ENCODE assay signal across 26 cellular contexts in the genomic region with DNA sequence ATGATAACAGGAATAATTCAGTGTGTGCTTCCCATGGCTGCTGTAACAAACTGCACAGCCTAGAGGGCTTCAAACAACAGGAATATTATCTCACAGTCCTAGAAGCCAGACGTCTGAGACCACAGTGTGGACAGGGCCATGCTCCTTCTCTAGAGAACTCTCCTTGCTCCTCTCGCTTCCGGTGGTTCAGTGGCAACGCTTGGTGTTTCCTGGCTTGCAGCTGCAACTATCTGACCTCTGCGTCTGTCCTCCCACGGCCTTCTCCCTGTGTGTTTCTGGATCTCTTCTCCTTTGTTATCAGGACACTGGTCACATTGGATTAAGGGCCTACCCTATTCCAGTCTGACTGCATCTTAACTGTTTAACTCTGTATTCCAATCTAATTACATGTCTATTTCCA.
DNase-seq lines count a peak whose midpoint lies in the region; ATAC-seq, FAIRE-seq and TF ChIP-seq lines count a peak whose summit lies in the region.
"Had no signal": no experiment of that assay in that cellular context is flagged by ENCODE, and none has a peak within 500 bp of the region (broad histone marks: within the 10 kb centered on the region; RNA-seq: fewer than 3 reads in every experiment).

No MANE protein-coding gene starts in this region.

- TF ChIP-seq CTCF in liver (IDR thresholded peaks at IDR 0.05; ENCODE audit: low read depth, low read length, missing input control) (no peak), HepG2 (CRISPR knock-in tag; IDR thresholded peaks at IDR 0.05) (no peak), heart left ventricle (IDR thresholded peaks at IDR 0.05) (no peak)

- intact Hi-C loops in HepG2 (cut with micrococcal nuclease; ENCODE audit: unreplicated experiment) (no loop called here), heart left ventricle (cut with DNase I) (no loop called here)

- no peak overlapping the region for H3K14ac ChIP-seq in mesenchymal stem cell (ENCODE audit: low read length in 2 of 2)

- H2BK120ac ChIP-seq in mesenchymal stem cell (ENCODE audit: low read depth, low read length), result no peak overlapping the region

- H3K36me3 ChIP-seq in liver (ENCODE audit: control insufficient read depth in 4 of 4, insufficient read depth in 3 of 4, low read depth in 1 of 4, low read length in 3 of 4) (no peaks in the 10 kb centered on the region), HepG2 (replicated peaks in 1 of 2; ENCODE audit: control insufficient read depth in 1 of 2, insufficient read depth in 2 of 2, low read length in 2 of 2) (no peaks in the 10 kb centered on the region), heart left ventricle (no peaks in the 10 kb centered on the region), mesenchymal stem cell (ENCODE audit: control insufficient read depth in 1 of 2, insufficient read depth in 2 of 2, low read depth in 1 of 2, low read length in 2 of 2) (no peaks in the 10 kb centered on the region)
- H3K36me3 ChIP-seq: neutrophil, Peyer's patch, thoracic aorta, uterus had no signal

- TF ChIP-seq EP300 in HepG2 (IDR thresholded peaks at IDR 0.05; ENCODE audit: low read depth in 2 of 2, low read length in 2 of 2) (no peak), HepG2 (CRISPR knock-in tag; IDR thresholded peaks at IDR 0.05; ENCODE audit: borderline replicate concordance) (no peak)

- TF ChIP-seq POLR2A in HepG2 (IDR thresholded peaks at IDR 0.05; ENCODE audit: insufficient read depth in 1 of 2, low read depth in 2 of 2, low read length in 2 of 2) (no peak), heart left ventricle (IDR thresholded peaks at IDR 0.05) (no peak)

- H4K20me1 ChIP-seq in HepG2 (ENCODE audit: insufficient read depth, low read length), result no peaks in the 10 kb centered on the region

- H3K27ac ChIP-seq in liver (ENCODE audit: low read depth in 1 of 2, low read length in 2 of 2), result no peak overlapping the region
- H3K27ac ChIP-seq in HepG2 (ENCODE audit: extremely low read length, insufficient read depth, low read length), result no peak overlapping the region
- no peak overlapping the region for H3K27ac ChIP-seq in heart left ventricle
- H3K27ac ChIP-seq in mesenchymal stem cell (ENCODE audit: low read length, poor library complexity, severe bottlenecking), result no peak overlapping the region
- H3K27ac ChIP-seq: dorsolateral prefrontal cortex, neutrophil, Peyer's patch, thoracic aorta, uterus had no signal

- FAIRE-seq in HepG2 (lab: Jason Lieb, UNC), result no peak
- FAIRE-seq: A204.1, endothelial cell of umbilical vein, GM12878, keratinocyte had no signal

- no peak overlapping the region for H2BK5ac ChIP-seq in mesenchymal stem cell (ENCODE audit: low read depth, low read length, poor library complexity, severe bottlenecking)

- H3K4me2 ChIP-seq in HepG2 (ENCODE audit: low read depth, low read length), result no peak overlapping the region
- no peak overlapping the region for H3K4me2 ChIP-seq in mesenchymal stem cell (ENCODE audit: low read length, poor library complexity, severe bottlenecking)

- H2AK5ac ChIP-seq in mesenchymal stem cell (ENCODE audit: low read length, severe bottlenecking), result no peak overlapping the region

- H3K79me2 ChIP-seq in HepG2 (ENCODE audit: insufficient read depth, low read length), result no peaks in the 10 kb centered on the region

- no peak overlapping the region for H4K8ac ChIP-seq in mesenchymal stem cell (ENCODE audit: low read length)

- H2BK12ac ChIP-seq in mesenchymal stem cell (ENCODE audit: low read length in 2 of 2), result no peak overlapping the region

- H3K9me3 ChIP-seq in liver (ENCODE audit: control insufficient read depth in 4 of 4, low read length in 3 of 4) (no peaks in the 10 kb centered on the region), HepG2 (ENCODE audit: low read length) (no peaks in the 10 kb centered on the region), heart left ventricle (peaks cover 0 to 8% (median 0%) of the 10 kb centered on the region in 12 donors), mesenchymal stem cell (ENCODE audit: control insufficient read depth, low read length) (peaks cover under 1% of the 10 kb centered on the region)
- H3K9me3 ChIP-seq: neutrophil, Peyer's patch, uterus had no signal

- TF ChIP-seq RAD21 in liver (IDR thresholded peaks at IDR 0.05), result no peak
- no peak for TF ChIP-seq RAD21 in HepG2 (CRISPR knock-in tag; IDR thresholded peaks at IDR 0.05)

- CTCF ChIA-PET in HepG2 (lab: Yijun Ruan, JAX; ENCODE audit: low intra/inter-chr PET ratio, low total read pairs), result no interaction called here

- H3K9ac ChIP-seq in liver (ENCODE audit: low read depth in 1 of 2, low read length in 2 of 2) (no peak overlapping the region), HepG2 (ENCODE audit: insufficient read depth, low read depth, low read length) (no peak overlapping the region), mesenchymal stem cell (ENCODE audit: low read length) (no peak overlapping the region)

- DNase-seq in HepG2 (ENCODE audit: low spot score), result no peak
- DNase-seq in heart left ventricle, result peak in 3 of 5 donors; percentile 16 to 46 (median 37)
- no peak for DNase-seq in mesenchymal stem cell
- no peak for DNase-seq in NCI-H345 treated with DMSO at 0.1 percent for 48 hours (lab: John Stamatoyannopoulos, UW; ENCODE audit: unreplicated experiment)
- no peak for DNase-seq in effector CD8-positive, alpha-beta T cell (lab: John Stamatoyannopoulos, UW)
- DNase-seq: activated CD4-positive, alpha-beta memory T cell treated with anti-CD3 and anti-CD28 coated beads, Interleukin-2, amount 10 ng/mL, durations not matched to agents 7 days and 5 days; activated CD8-positive, alpha-beta memory T cell treated with anti-CD3 and anti-CD28 coated beads, Interleukin-2, amount 50 U/mL, for 48 hours; AML-193; aorta; CD4-positive, alpha-beta T cell; cerebellar nuclear complex; dorsolateral prefrontal cortex; NCI-H1092 treated with DMSO at 0.1 percent for 48 hours; NCI-H187 treated with DMSO at 0.1 percent for 48 hours; Peyer's patch; stimulated activated naive CD8-positive, alpha-beta T cell treated with anti-CD3 and anti-CD28 coated beads, Interleukin-15, Interleukin-2, amounts not matched to agents 100 U/mL and 50 U/mL, for 24 hours; uterus had no signal

- no peak overlapping the region for H3K23ac ChIP-seq in mesenchymal stem cell (ENCODE audit: low read length in 2 of 2)

- POLR2A ChIA-PET in HepG2 (lab: Yijun Ruan, JAX), result no interaction called here

- no peak overlapping the region for H3K4me3 ChIP-seq in liver (ENCODE audit: low read depth in 1 of 3, low read length in 3 of 3)
- no peak overlapping the region for H3K4me3 ChIP-seq in HepG2 (replicated peaks in 1 of 3; ENCODE audit: insufficient read depth in 1 of 3, low read depth in 2 of 3, low read length in 3 of 3)
- H3K4me3 ChIP-seq in heart left ventricle, result no peak overlapping the region
- H3K4me3 ChIP-seq in mesenchymal stem cell (ENCODE audit: insufficient read depth in 1 of 2, low read depth in 1 of 2, low read length in 2 of 2), result no peak overlapping the region
- H3K4me3 ChIP-seq: dorsolateral prefrontal cortex, GM12878, Peyer's patch, thoracic aorta, uterus had no signal

- H2BK15ac ChIP-seq in mesenchymal stem cell (ENCODE audit: low read depth, poor library complexity, severe bottlenecking), result no peak overlapping the region

- in situ Hi-C loops in HepG2 (cut with HindIII; ENCODE audit: extremely low pct_ligation_motif_present, low pct_unique_long_range_greater_than_20kb), result no loop called here

- no peaks in the 10 kb centered on the region for H3K79me1 ChIP-seq in mesenchymal stem cell (replicated peaks; ENCODE audit: low read length, poor library complexity, severe bottlenecking)

- H3K27me3 ChIP-seq in liver (ENCODE audit: control insufficient read depth in 4 of 4, insufficient read depth in 4 of 4, low read length in 3 of 4) (no peaks in the 10 kb centered on the region), HepG2 (ENCODE audit: control insufficient read depth in 1 of 2, insufficient read depth in 2 of 2, low read length in 2 of 2) (no peaks in the 10 kb centered on the region), heart left ventricle (no peaks in the 10 kb centered on the region), mesenchymal stem cell (ENCODE audit: control insufficient read depth in 1 of 2, insufficient read depth in 1 of 2, low read length in 2 of 2) (no peaks in the 10 kb centered on the region)
- H3K27me3 ChIP-seq: neutrophil, Peyer's patch, uterus had no signal

- H3K18ac ChIP-seq in mesenchymal stem cell (ENCODE audit: low read depth in 1 of 2, low read length in 2 of 2), result no peak overlapping the region

- H3K4ac ChIP-seq in mesenchymal stem cell (ENCODE audit: low read depth in 1 of 2, low read length in 2 of 2), result no peak overlapping the region

- no peak overlapping the region for H4K91ac ChIP-seq in mesenchymal stem cell (ENCODE audit: low read length)

- no peak for ATAC-seq in HepG2
- peak in 3 of 4 donors; percentile 61 to 76 (median 65) for ATAC-seq in heart left ventricle
- no peak for ATAC-seq in GM21515 (IDR thresholded peaks at IDR 0.05; ENCODE audit: unreplicated experiment)
- no peak for ATAC-seq in HG02571 (IDR thresholded peaks at IDR 0.05; ENCODE audit: unreplicated experiment)
- ATAC-seq: GM12878; stimulated activated naive CD8-positive, alpha-beta T cell treated with anti-CD3 and anti-CD28 coated beads, Interleukin-15, Interleukin-2, amounts not matched to agents 100 U/mL and 50 U/mL, for 24 hours had no signal

- no TSS peak for BruUV-seq in HepG2 (replicated peaks; lab: Mats Ljungman, UMichigan)

- WGBS in liver, result 76% methylated on average over 6 of the region's 6 CpGs
- WGBS in HepG2 (ENCODE audit: low lambda C conversion rate), result 59% methylated on average over 6 of the region's 6 CpGs
- WGBS in heart left ventricle, 4 donors, result 15 to 30% (median 19%) methylated on average over 6 of the region's 6 CpGs
- WGBS in mesenchymal stem cell, result 62% methylated on average over 6 of the region's 6 CpGs

- H2AFZ ChIP-seq in HepG2 (ENCODE audit: low read length) (no peak overlapping the region), mesenchymal stem cell (ENCODE audit: low read depth, low read length) (peak overlapping the region; percentile 18)

- H3K4me1 ChIP-seq in liver (ENCODE audit: control insufficient read depth in 4 of 4, insufficient read depth in 4 of 4, low read length in 3 of 4), result peaks cover 0 to 3% (median 0%) of the 10 kb centered on the region in 4 donors
- H3K4me1 ChIP-seq in HepG2 (ENCODE audit: insufficient read depth, low read length), result no peaks in the 10 kb centered on the region
- H3K4me1 ChIP-seq in heart left ventricle, result peaks cover 0 to 7% (median 0%) of the 10 kb centered on the region in 12 donors
- H3K4me1 ChIP-seq in mesenchymal stem cell (ENCODE audit: control insufficient read depth, insufficient read depth, low read depth, low read length), result peaks cover 3% of the 10 kb centered on the region
- H3K4me1 ChIP-seq: Peyer's patch, uterus had no signal

TF ChIP-seq in liver, 16 proteins besides CTCF, POLR2A, EP300 and RAD21 (continues in another document):
- TF ChIP-seq RXRA (IDR thresholded peaks at IDR 0.05) (peak in 1 of 2 donors; percentile 23), HNF4G (IDR thresholded peaks at IDR 0.05) (no peak), NR2F2 (IDR thresholded peaks at IDR 0.05) (peak; percentile 61), EGR1 (IDR thresholded peaks at IDR 0.05; ENCODE audit: low read depth in 2 of 2) (no peak)

TF ChIP-seq in HepG2, 621 proteins besides CTCF, POLR2A, EP300 and RAD21 (continues in another document):
- TF ChIP-seq HNRNPK (IDR thresholded peaks at IDR 0.05; ENCODE audit: low read depth, low read length, poor library complexity, severe bottlenecking), result no peak
- no peak for TF ChIP-seq KDM6A (CRISPR knock-in tag; IDR thresholded peaks at IDR 0.05; ENCODE audit: low read depth)

Comparison
In these comparisons a context has a peak if more than half of its experiments do, and no peak if none do; other contexts are left out.
1. ATAC-seq: peak in heart left ventricle (3 of 4); none in HepG2 (single experiment), GM21515 (single experiment) and HG02571 (single experiment).
2. DNase-seq: peak in heart left ventricle (3 of 5); none in HepG2 (single experiment), mesenchymal stem cell (single experiment), NCI-H345 treated with DMSO at 0.1 percent for 48 hours (single experiment) and effector CD8-positive, alpha-beta T cell (single experiment).